Comparison of ENCODE assay signal across 22 cellular contexts in the genomic region with DNA sequence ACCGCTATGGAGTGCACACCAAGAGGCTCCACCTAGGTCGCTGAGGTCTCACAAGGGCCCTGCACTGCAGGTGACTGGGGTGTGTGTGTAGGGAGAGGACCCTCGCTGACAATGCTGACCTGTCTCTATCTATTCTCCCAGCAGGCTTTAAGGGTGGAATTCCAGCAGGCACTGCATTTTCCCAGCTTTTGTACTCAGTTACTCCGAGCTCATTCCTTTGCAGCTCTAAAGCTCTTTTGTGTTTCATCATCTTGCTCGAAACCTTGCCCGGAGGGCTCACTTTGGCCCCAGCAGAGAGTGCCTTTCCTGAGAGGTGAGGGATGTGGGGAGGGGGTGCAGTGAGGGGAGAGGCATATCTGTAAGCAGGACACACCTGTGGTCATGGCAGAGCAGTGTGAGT.
"Had no signal": no experiment of that assay in that cellular context is flagged by ENCODE, and none has a peak within 500 bp of the region (broad histone marks: within the 10 kb centered on the region; RNA-seq: fewer than 3 reads in every experiment).

No MANE protein-coding gene starts in this region.

- H3K27me3 ChIP-seq: brain microvascular endothelial cell, upper lobe of right lung had no signal

- H3K9me3 Mint-ChIP-seq: activated CD4-positive, alpha-beta T cell treated with anti-CD3 and anti-CD28 coated beads, Interleukin-2, amount 10 ng/mL, durations not matched to agents 24 days and 14 days; activated CD8-positive, alpha-beta T cell treated with anti-CD3 and anti-CD28 coated beads for 36 hours; activated naive CD4-positive, alpha-beta T cell treated with anti-CD3 and anti-CD28 coated beads for 36 hours; activated T-helper 17 cell treated with anti-CD3 and anti-CD28 coated beads, Interleukin-2, amount 50 U/mL, for 72 hours; central memory CD8-positive, alpha-beta T cell; mesothelial cell of epicardium; natural killer cell treated with Interleukin-12 subunit alpha and Interleukin-12 subunit beta and Interleukin-15 and Interleukin-18, amount 100 ng/mL, for 72 hours; stimulated activated naive B cell treated with anti-CD40 and anti-IgM and Interleukin-4, amounts not matched to agents 10 μg/mL and 1 μg/mL and 100 μg/mL, for 72 hours; T-helper 2 cell treated with Interferon-gamma antibody and Interleukin-4, amounts not matched to agents 5 μg/mL and 100 μg/mL, for 36 hours had no signal

- DNase-seq: activated CD4-positive, alpha-beta T cell treated with anti-CD3 and anti-CD28 coated beads, Interleukin-2, amount 10 ng/mL, durations not matched to agents 24 days and 14 days; activated CD8-positive, alpha-beta T cell treated with anti-CD3 and anti-CD28 coated beads for 36 hours; activated naive CD4-positive, alpha-beta T cell treated with anti-CD3 and anti-CD28 coated beads for 36 hours; activated T-cell treated with anti-CD3 and anti-CD28 coated beads, Interleukin-2, amount 50 U/mL, for 1 hour; brain microvascular endothelial cell; cortex of kidney; effector CD4-positive, alpha-beta T cell; heart left ventricle; left cardiac atrium; nucleus accumbens; stimulated activated CD4-positive, alpha-beta T cell treated with anti-CD3 and anti-CD28 coated beads, Interleukin-4, amount 100 ng/mL, for 4 hours; stimulated activated naive B cell treated with anti-CD40 and anti-IgM and Interleukin-4, amounts not matched to agents 10 μg/mL and 1 μg/mL and 100 μg/mL, for 72 hours had no signal

- H3K27ac Mint-ChIP-seq: activated CD4-positive, alpha-beta T cell treated with anti-CD3 and anti-CD28 coated beads, Interleukin-2, amount 10 ng/mL, durations not matched to agents 24 days and 14 days; activated CD8-positive, alpha-beta T cell treated with anti-CD3 and anti-CD28 coated beads for 36 hours; activated naive CD4-positive, alpha-beta T cell treated with anti-CD3 and anti-CD28 coated beads for 36 hours; activated T-helper 17 cell treated with anti-CD3 and anti-CD28 coated beads, Interleukin-2, amount 50 U/mL, for 72 hours; mesothelial cell of epicardium; natural killer cell treated with Interleukin-12 subunit alpha and Interleukin-12 subunit beta and Interleukin-15 and Interleukin-18, amount 100 ng/mL, for 72 hours; stimulated activated naive B cell treated with anti-CD40 and anti-IgM and Interleukin-4, amounts not matched to agents 10 μg/mL and 1 μg/mL and 100 μg/mL, for 72 hours; T-helper 2 cell treated with Interferon-gamma antibody and Interleukin-4, amounts not matched to agents 5 μg/mL and 100 μg/mL, for 36 hours had no signal

- FAIRE-seq: frontal cortex had no signal

- H3K4me3 Mint-ChIP-seq: activated CD4-positive, alpha-beta T cell treated with anti-CD3 and anti-CD28 coated beads, Interleukin-2, amount 10 ng/mL, durations not matched to agents 24 days and 14 days; activated CD8-positive, alpha-beta T cell treated with anti-CD3 and anti-CD28 coated beads for 36 hours; activated naive CD4-positive, alpha-beta T cell treated with anti-CD3 and anti-CD28 coated beads for 36 hours; activated T-helper 17 cell treated with anti-CD3 and anti-CD28 coated beads, Interleukin-2, amount 50 U/mL, for 72 hours; central memory CD8-positive, alpha-beta T cell; mesothelial cell of epicardium; natural killer cell treated with Interleukin-12 subunit alpha and Interleukin-12 subunit beta and Interleukin-15 and Interleukin-18, amount 100 ng/mL, for 72 hours; stimulated activated naive B cell treated with anti-CD40 and anti-IgM and Interleukin-4, amounts not matched to agents 10 μg/mL and 1 μg/mL and 100 μg/mL, for 72 hours; T-helper 2 cell treated with Interferon-gamma antibody and Interleukin-4, amounts not matched to agents 5 μg/mL and 100 μg/mL, for 36 hours had no signal

- H3K4me1 ChIP-seq: heart left ventricle had no signal

- H3K36me3 ChIP-seq: brain microvascular endothelial cell, heart left ventricle, sigmoid colon, thoracic aorta, upper lobe of right lung had no signal

- H3K27ac ChIP-seq: brain microvascular endothelial cell, heart left ventricle, sigmoid colon, thoracic aorta, upper lobe of right lung had no signal

- H3K36me3 Mint-ChIP-seq: mesothelial cell of epicardium; natural killer cell treated with Interleukin-12 subunit alpha and Interleukin-12 subunit beta and Interleukin-15 and Interleukin-18, amount 100 ng/mL, for 72 hours; stimulated activated naive B cell treated with anti-CD40 and anti-IgM and Interleukin-4, amounts not matched to agents 10 μg/mL and 1 μg/mL and 100 μg/mL, for 72 hours had no signal

- H3K4me3 ChIP-seq: heart left ventricle, lung, sigmoid colon, thoracic aorta, upper lobe of right lung had no signal

- H3K9me3 ChIP-seq: heart left ventricle, sigmoid colon, thoracic aorta, upper lobe of right lung had no signal
